23 cellular contexts compared by ENCODE assay signal in genomic region chr17:50472286-50472685, GRCh38. TPM values are rescaled to one million over a fixed set of nuclear protein-coding genes. Genes with fewer than 3 reads are reported as not detected.
"Had no signal": no experiment of that assay in that cellular context is flagged by ENCODE, and none has a peak within 500 bp of the region (broad histone marks: within the 10 kb centered on the region; RNA-seq: fewer than 3 reads in every experiment).

No MANE protein-coding gene starts in this region.

- H3K9me3 ChIP-seq: heart left ventricle, mucosa of descending colon, right atrium auricular region, testis, tibial nerve had no signal

- H3K36me3 Mint-ChIP-seq: natural killer cell; stimulated activated effector memory CD8-positive, alpha-beta T cell treated with anti-CD3 and anti-CD28 coated beads, Interleukin-12 subunit alpha, Interleukin-12 subunit beta, amount 100 ng/mL, for 72 hours had no signal

- ATAC-seq: heart left ventricle; mucosa of descending colon; natural killer cell; stimulated activated effector memory CD8-positive, alpha-beta T cell treated with anti-CD3 and anti-CD28 coated beads, Interleukin-12 subunit alpha, Interleukin-12 subunit beta, amount 100 ng/mL, for 72 hours; stimulated activated naive CD8-positive, alpha-beta T cell treated with anti-CD3 and anti-CD28 coated beads, Interleukin-15, Interleukin-2, amounts not matched to agents 100 U/mL and 50 U/mL, for 24 hours had no signal

- DNase-seq: cerebellar nuclear complex; effector CD4-positive, alpha-beta T cell; foreskin melanocyte; heart left ventricle; hippocampal formation; mammary epithelial cell; natural killer cell; stimulated activated CD4-positive, alpha-beta T cell treated with anti-CD3 and anti-CD28 coated beads, Interleukin-4, amount 100 ng/mL, for 1 hour; stimulated activated CD8-positive, alpha-beta memory T cell treated with anti-CD3 and anti-CD28 coated beads, Interleukin-4, amount 100 ng/mL, for 48 hours; stimulated activated naive CD8-positive, alpha-beta T cell treated with anti-CD3 and anti-CD28 coated beads, Interleukin-15, Interleukin-2, amounts not matched to agents 100 U/mL and 50 U/mL, for 24 hours; testis had no signal

- H3K36me3 ChIP-seq: right atrium auricular region had no signal

- H3K27ac ChIP-seq: cardiac muscle cell, coronary artery, heart left ventricle, right atrium auricular region, testis, tibial nerve had no signal

- H3K4me3 Mint-ChIP-seq: endodermal cell; natural killer cell; stimulated activated effector memory CD8-positive, alpha-beta T cell treated with anti-CD3 and anti-CD28 coated beads, Interleukin-12 subunit alpha, Interleukin-12 subunit beta, amount 100 ng/mL, for 72 hours had no signal

- H3K9me3 Mint-ChIP-seq: endodermal cell; natural killer cell; stimulated activated effector memory CD8-positive, alpha-beta T cell treated with anti-CD3 and anti-CD28 coated beads, Interleukin-12 subunit alpha, Interleukin-12 subunit beta, amount 100 ng/mL, for 72 hours had no signal

- H3K27me3 ChIP-seq: right atrium auricular region, testis had no signal

- H3K4me2 ChIP-seq: smooth muscle cell had no signal

- H3K4me3 ChIP-seq: cardiac muscle cell, coronary artery, heart left ventricle, mucosa of descending colon, right atrium auricular region, smooth muscle cell, testis, tibial nerve had no signal

- H3K27ac Mint-ChIP-seq: endodermal cell; natural killer cell; stimulated activated effector memory CD8-positive, alpha-beta T cell treated with anti-CD3 and anti-CD28 coated beads, Interleukin-12 subunit alpha, Interleukin-12 subunit beta, amount 100 ng/mL, for 72 hours had no signal

RNA-seq across cellular contexts. Expression of gene CHAD, which starts 3.6 kb away (rescaled TPM):
- total RNA-seq: cardiac muscle cell, dermis microvascular lymphatic vessel endothelial cell, glomerular endothelial cell, mammary epithelial cell, omental fat pad, smooth muscle cell, tibial nerve, ureter had no signal
